ENCODE assay signal across 8 cellular contexts in genomic region chr10:22714524-22715289, GRCh38. TPM values are rescaled to one million over a fixed set of nuclear protein-coding genes. Genes with fewer than 3 reads are reported as not detected.
DNase-seq lines count a peak whose midpoint lies in the region; ATAC-seq and TF ChIP-seq lines count a peak whose summit lies in the region.

Gene PIP4K2A, minus strand, starts transcription at chr10:22714578. Its CDS starts 252 bp downstream, at chr10:22714326.

- ATAC-seq in GM19035 (IDR thresholded peaks at IDR 0.05; ENCODE audit: unreplicated experiment) (peak; percentile 74), HG03196 (IDR thresholded peaks at IDR 0.05; ENCODE audit: unreplicated experiment) (peak; percentile 77)
- peak; percentile 85 for ATAC-seq in activated T-helper 17 cell treated with anti-CD3 and anti-CD28 coated beads, Interleukin-2, amount 50 U/mL, for 72 hours (replicated peaks)
- ATAC-seq in naive thymus-derived CD4-positive, alpha-beta T cell = peak; percentile 90
- peak; percentile 93 for ATAC-seq in stimulated activated memory B cell treated with anti-CD40 and anti-IgM and Interleukin-4, amounts not matched to agents 10 μg/mL and 1 μg/mL and 100 μg/mL, for 72 hours

- H3K4me3 Mint-ChIP-seq in activated T-helper 17 cell treated with anti-CD3 and anti-CD28 coated beads, Interleukin-2, amount 50 U/mL, for 72 hours = peak within 1 kb of the TSS; percentile 79
- peak within 1 kb of the TSS; percentile 80 to 97 (median 92) for H3K4me3 Mint-ChIP-seq in naive thymus-derived CD4-positive, alpha-beta T cell
- H3K4me3 Mint-ChIP-seq in stimulated activated memory B cell treated with anti-CD40 and anti-IgM and Interleukin-4, amounts not matched to agents 10 μg/mL and 1 μg/mL and 100 μg/mL, for 72 hours = peak within 1 kb of the TSS; percentile 91

- no peaks in the 10 kb centered on the region for H3K9me3 ChIP-seq in BLaER1
- no peaks in the 10 kb centered on the region for H3K9me3 ChIP-seq in fibroblast of lung (ENCODE audit: control insufficient read depth, insufficient read depth, low read depth, low read length)
- H3K9me3 ChIP-seq in naive thymus-derived CD4-positive, alpha-beta T cell (ENCODE audit: control insufficient read depth in 2 of 3, low read length in 3 of 3) = no peaks in the 10 kb centered on the region

- H3K27ac Mint-ChIP-seq in activated T-helper 17 cell treated with anti-CD3 and anti-CD28 coated beads, Interleukin-2, amount 50 U/mL, for 72 hours = peak within 1 kb of the TSS; percentile 81
- peak within 1 kb of the TSS; percentile 86 to 93 (median 90) for H3K27ac Mint-ChIP-seq in naive thymus-derived CD4-positive, alpha-beta T cell
- H3K27ac Mint-ChIP-seq in stimulated activated memory B cell treated with anti-CD40 and anti-IgM and Interleukin-4, amounts not matched to agents 10 μg/mL and 1 μg/mL and 100 μg/mL, for 72 hours = peak within 1 kb of the TSS; percentile 82

- H3K4me2 ChIP-seq in BLaER1 = peak within 1 kb of the TSS; percentile 99
- peak within 1 kb of the TSS; percentile 88 for H3K4me2 ChIP-seq in fibroblast of lung (ENCODE audit: extremely low read depth, insufficient read depth, low read length)

- peaks cover 43% of the 10 kb centered on the region for H4K20me1 ChIP-seq in BLaER1
- no peaks in the 10 kb centered on the region for H4K20me1 ChIP-seq in fibroblast of lung (ENCODE audit: control insufficient read depth, extremely low read depth, insufficient read depth, low read length)

- DNase-seq in fibroblast of lung (ENCODE audit: low read depth in 2 of 2) = peak; percentile 68 to 76
- peak; percentile 64 to 84 (median 77) for DNase-seq in naive thymus-derived CD4-positive, alpha-beta T cell

- H2AFZ ChIP-seq in fibroblast of lung (ENCODE audit: low read length) = peak within 1 kb of the TSS; percentile 87

- H3K79me2 ChIP-seq in fibroblast of lung (ENCODE audit: control insufficient read depth, insufficient read depth, low read length) = peaks cover 40% of the 10 kb centered on the region

- CTCF ChIA-PET in naive thymus-derived CD4-positive, alpha-beta T cell (lab: Charles Lee) = interaction anchor here (1.1 to 1.2 kb wide), 2 partner anchors 24 to 60 kb away, joined by 3 to 4 read pairs; no protein-coding TSS in a partner anchor

- no peaks in the 10 kb centered on the region for H3K27me3 Mint-ChIP-seq in activated T-helper 17 cell treated with anti-CD3 and anti-CD28 coated beads, Interleukin-2, amount 50 U/mL, for 72 hours
- peaks cover 0 to 6% (median 0%) of the 10 kb centered on the region in 5 donors for H3K27me3 Mint-ChIP-seq in naive thymus-derived CD4-positive, alpha-beta T cell
- no peaks in the 10 kb centered on the region for H3K27me3 Mint-ChIP-seq in stimulated activated memory B cell treated with anti-CD40 and anti-IgM and Interleukin-4, amounts not matched to agents 10 μg/mL and 1 μg/mL and 100 μg/mL, for 72 hours

- H3K27ac ChIP-seq in BLaER1 (peak within 1 kb of the TSS; percentile 78), fibroblast of lung (ENCODE audit: insufficient read depth, low read length) (peak within 1 kb of the TSS; percentile 80)
- H3K27ac ChIP-seq in naive thymus-derived CD4-positive, alpha-beta T cell (ENCODE audit: low read depth, low read length) = peak within 1 kb of the TSS; percentile 84

- H3K4me1 ChIP-seq in BLaER1 (peaks cover 27% of the 10 kb centered on the region), fibroblast of lung (ENCODE audit: control insufficient read depth, extremely low read depth, insufficient read depth, low read length) (no peaks in the 10 kb centered on the region)
- H3K4me1 ChIP-seq in naive thymus-derived CD4-positive, alpha-beta T cell (ENCODE audit: control insufficient read depth in 2 of 2, insufficient read depth in 2 of 2, low read length in 2 of 2) = peaks cover 12 to 22% of the 10 kb centered on the region in 2 donors

- H3K27me3 ChIP-seq in BLaER1 (peaks cover 23% of the 10 kb centered on the region), fibroblast of lung (ENCODE audit: control insufficient read depth, insufficient read depth, low read length) (no peaks in the 10 kb centered on the region)
- no peaks in the 10 kb centered on the region for H3K27me3 ChIP-seq in naive thymus-derived CD4-positive, alpha-beta T cell (ENCODE audit: control insufficient read depth in 2 of 2, insufficient read depth in 2 of 2, low read length in 2 of 2)

- H3K9ac ChIP-seq in BLaER1 (peak within 1 kb of the TSS; percentile 85), fibroblast of lung (ENCODE audit: insufficient read depth, low read length) (peak within 1 kb of the TSS; percentile 65)

- intact Hi-C loops in naive thymus-derived CD4-positive, alpha-beta T cell (cut with micrococcal nuclease) = loop anchor here (1.0 to 10.0 kb wide), 20 partner anchors 14 to 1180 kb away; partner anchors contain the start of genes DNAJC1 (in 2 of the 2), BMI1 (in 1 of the 2), COMMD3 (in 1 of the 2) and MLLT10 (in 1 of the 2)

- H3K36me3 ChIP-seq in BLaER1 = no peaks in the 10 kb centered on the region
- H3K36me3 ChIP-seq in fibroblast of lung (ENCODE audit: control insufficient read depth, insufficient read depth, low read length) = no peaks in the 10 kb centered on the region
- H3K36me3 ChIP-seq in naive thymus-derived CD4-positive, alpha-beta T cell (ENCODE audit: control insufficient read depth in 2 of 3, insufficient read depth in 3 of 3, low read length in 3 of 3) = peaks cover 0 to 5% (median 0%) of the 10 kb centered on the region in 3 experiments

- H3K4me3 ChIP-seq in BLaER1 (peak within 1 kb of the TSS; percentile 91), fibroblast of lung (replicated peaks in 1 of 4; ENCODE audit: control extremely low read depth in 1 of 4, insufficient read depth in 1 of 4, low read depth in 3 of 4, low read length in 4 of 4) (peak within 1 kb of the TSS; percentile 81 to 84 (median 84))
- peak within 1 kb of the TSS; percentile 89 for H3K4me3 ChIP-seq in naive thymus-derived CD4-positive, alpha-beta T cell (ENCODE audit: low read length)

- TF ChIP-seq CTCF in fibroblast of lung (conservative IDR thresholded peaks at IDR 0.05 in 1 of 2, IDR thresholded peaks at IDR 0.05 in 1 of 2; ENCODE audit: low read depth in 1 of 2, low read length in 2 of 2) = no peak

- POLR2A ChIA-PET in naive thymus-derived CD4-positive, alpha-beta T cell (lab: Charles Lee) = interaction anchor here (0.9 to 4.9 kb wide), 12 partner anchors 18 to 140 kb away, joined by 3 to 71 read pairs (median 5); no protein-coding TSS in a partner anchor

- no peaks in the 10 kb centered on the region for H3K9me3 Mint-ChIP-seq in activated T-helper 17 cell treated with anti-CD3 and anti-CD28 coated beads, Interleukin-2, amount 50 U/mL, for 72 hours
- no peaks in the 10 kb centered on the region for H3K9me3 Mint-ChIP-seq in naive thymus-derived CD4-positive, alpha-beta T cell
- no peaks in the 10 kb centered on the region for H3K9me3 Mint-ChIP-seq in stimulated activated memory B cell treated with anti-CD40 and anti-IgM and Interleukin-4, amounts not matched to agents 10 μg/mL and 1 μg/mL and 100 μg/mL, for 72 hours

- peaks cover 24% of the 10 kb centered on the region for H3K4me1 Mint-ChIP-seq in activated T-helper 17 cell treated with anti-CD3 and anti-CD28 coated beads, Interleukin-2, amount 50 U/mL, for 72 hours
- H3K4me1 Mint-ChIP-seq in naive thymus-derived CD4-positive, alpha-beta T cell = peaks cover 24 to 38% (median 34%) of the 10 kb centered on the region in 7 donors
- H3K4me1 Mint-ChIP-seq in stimulated activated memory B cell treated with anti-CD40 and anti-IgM and Interleukin-4, amounts not matched to agents 10 μg/mL and 1 μg/mL and 100 μg/mL, for 72 hours = peaks cover 35% of the 10 kb centered on the region

- peaks cover 22% of the 10 kb centered on the region for H3K36me3 Mint-ChIP-seq in activated T-helper 17 cell treated with anti-CD3 and anti-CD28 coated beads, Interleukin-2, amount 50 U/mL, for 72 hours (ENCODE audit: low read depth)
- peaks cover 0 to 10% (median 3%) of the 10 kb centered on the region in 5 donors for H3K36me3 Mint-ChIP-seq in naive thymus-derived CD4-positive, alpha-beta T cell
- H3K36me3 Mint-ChIP-seq in stimulated activated memory B cell treated with anti-CD40 and anti-IgM and Interleukin-4, amounts not matched to agents 10 μg/mL and 1 μg/mL and 100 μg/mL, for 72 hours = no peaks in the 10 kb centered on the region

TF ChIP-seq in PFSK-1, 5 proteins besides CTCF, POLR2A, EP300 and RAD21:
- TF ChIP-seq FOXP2 (optimal IDR thresholded peaks at IDR 0.05; ENCODE audit: borderline replicate concordance, extremely low read depth, extremely low read length, insufficient read depth) (peak; percentile 11), POLR2AphosphoS5 (IDR thresholded peaks at IDR 0.05; ENCODE audit: low read depth, low read length) (no peak; the same call in 1 of the 2 replicates)
TF ChIP-seq in PFSK-1: peak in this region for 1.

RNA-seq across cellular contexts. Expression of gene PIP4K2A, which starts in this region (rescaled TPM):
- 45.8 TPM for polyA plus RNA-seq in PFSK-1 (2012; ENCODE audit: insufficient read length, low read depth)
- 100 to 1,000 TPM in 1 of 2 donors, 10 to 100 TPM in 1; 86.1 to 111 TPM for total RNA-seq in activated T-helper 17 cell treated with anti-CD3 and anti-CD28 coated beads, Interleukin-2, amount 50 U/mL, for 72 hours
- 37.5 and 40.0 TPM in 2 replicates for total RNA-seq in fibroblast of lung
- 28.5 and 30.2 TPM in 2 replicates for polyA plus RNA-seq in fibroblast of lung
- 26.2 and 32.8 TPM in 2 replicates for polyA plus RNA-seq in fibroblast of lung (2012)
- 13.2 and 22.3 TPM in 2 replicates for polyA minus RNA-seq in fibroblast of lung (ENCODE audit: low replicate concordance)
- 100 to 1,000 TPM; 110 to 152 (median 140) TPM for total RNA-seq in naive thymus-derived CD4-positive, alpha-beta T cell
- polyA plus RNA-seq in naive thymus-derived CD4-positive, alpha-beta T cell = 10 to 100 TPM; 40.9 to 43.5 TPM

Comparison
In these comparisons a context has a peak if more than half of its experiments do, and no peak if none do; other contexts are left out.
1. Peak in every context shown above with its lines: DNase-seq, ATAC-seq, H3K4me3 ChIP-seq and H3K27ac ChIP-seq.